Comparison of ENCODE assay signal across 9 cellular contexts in the genomic region with DNA sequence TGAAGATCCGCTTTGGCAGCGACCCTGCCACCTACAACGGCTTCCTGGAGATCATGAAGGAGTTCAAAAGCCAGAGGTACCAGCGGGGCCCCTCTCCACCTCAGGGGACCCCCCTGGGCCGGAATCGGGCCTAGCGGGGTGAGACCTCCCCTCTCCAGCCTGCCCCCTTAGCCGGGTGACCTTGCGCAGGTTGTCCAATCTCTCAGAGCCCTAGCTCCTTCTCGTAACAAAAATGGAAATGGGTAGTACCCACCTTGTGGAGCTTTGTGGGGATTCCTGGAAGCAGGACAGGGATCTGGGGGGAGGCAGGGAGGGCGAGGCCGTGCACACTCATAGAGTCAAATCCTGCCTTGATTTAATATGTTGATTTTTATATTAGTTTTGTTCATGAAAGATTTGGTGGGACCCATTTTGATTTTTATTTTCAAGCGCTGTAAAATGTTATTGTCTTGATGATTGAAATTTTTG. TPM values are rescaled to one million over a fixed set of nuclear protein-coding genes. Genes with fewer than 3 reads are reported as not detected.
DNase-seq lines count a peak whose midpoint lies in the region; ATAC-seq, FAIRE-seq and TF ChIP-seq lines count a peak whose summit lies in the region.
"Had no signal": no experiment of that assay in that cellular context is flagged by ENCODE, and none has a peak within 500 bp of the region (broad histone marks: within the 10 kb centered on the region; RNA-seq: fewer than 3 reads in every experiment).

No MANE protein-coding gene starts in this region.

- H2AFZ ChIP-seq in Loucy (ENCODE audit: low read length) = peak overlapping the region; percentile 44; the same call in 1 of the 2 replicates

- ATAC-seq in natural killer cell treated with Interleukin-12 subunit alpha and Interleukin-12 subunit beta and Interleukin-15 and Interleukin-18, amount 100 ng/mL, for 72 hours = peak in 1 of 2 donors; percentile 32
- ATAC-seq in HG02588 (IDR thresholded peaks at IDR 0.05; ENCODE audit: unreplicated experiment) (no peak), HG02970 (IDR thresholded peaks at IDR 0.05; ENCODE audit: low FRiP score, unreplicated experiment) (no peak)

- H3K9me2 ChIP-seq in Loucy (replicated peaks; ENCODE audit: low read depth, low read length) = no peaks in the 10 kb centered on the region

- CTCF ChIA-PET in BJ (lab: Yijun Ruan, JAX) = no interaction called here

- H3K4me1 Mint-ChIP-seq in natural killer cell treated with Interleukin-12 subunit alpha and Interleukin-12 subunit beta and Interleukin-15 and Interleukin-18, amount 100 ng/mL, for 72 hours (ENCODE audit: low read depth in 2 of 2) = peaks cover 24 to 26% of the 10 kb centered on the region in 2 donors

- H3K4me3 Mint-ChIP-seq in natural killer cell treated with Interleukin-12 subunit alpha and Interleukin-12 subunit beta and Interleukin-15 and Interleukin-18, amount 100 ng/mL, for 72 hours = peak overlapping the region; percentile 74

- H3K36me3 ChIP-seq in BJ (ENCODE audit: control insufficient read depth, insufficient read depth, low read length) (peaks cover 14% of the 10 kb centered on the region), Loucy (ENCODE audit: insufficient read depth, low read length) (peaks cover 7% of the 10 kb centered on the region; the same call in 1 of the 2 replicates)
- peaks cover 30% of the 10 kb centered on the region for H3K36me3 ChIP-seq in effector memory CD4-positive, alpha-beta T cell (ENCODE audit: control insufficient read depth, insufficient read depth, low read length)

- POLR2A ChIA-PET in BJ (lab: Charles Lee) = interaction anchor here (0.5 kb wide), 1 partner anchor 1029 kb away, joined by 4 read pairs; no protein-coding TSS in a partner anchor

- H3K27me3 Mint-ChIP-seq in natural killer cell treated with Interleukin-12 subunit alpha and Interleukin-12 subunit beta and Interleukin-15 and Interleukin-18, amount 100 ng/mL, for 72 hours = peaks cover 19 to 24% of the 10 kb centered on the region in 2 donors

- peak overlapping the region; percentile 35 to 56 for H3K27ac Mint-ChIP-seq in natural killer cell treated with Interleukin-12 subunit alpha and Interleukin-12 subunit beta and Interleukin-15 and Interleukin-18, amount 100 ng/mL, for 72 hours

- H3K9me3 ChIP-seq in Loucy (ENCODE audit: insufficient read depth, low read depth, low read length) = no peaks in the 10 kb centered on the region
- H3K9me3 ChIP-seq in effector memory CD4-positive, alpha-beta T cell (ENCODE audit: control insufficient read depth, low read length) = no peaks in the 10 kb centered on the region

- peak overlapping the region; percentile 97 for H3K4me3 ChIP-seq in BJ (ENCODE audit: low read depth, low read length)
- H3K4me3 ChIP-seq in Loucy (ENCODE audit: low read length, poor library complexity, severe bottlenecking) = peak overlapping the region; percentile 99
- peak overlapping the region; percentile 74 for H3K4me3 ChIP-seq in effector memory CD4-positive, alpha-beta T cell (ENCODE audit: insufficient read depth, low read depth, low read length, poor library complexity, severe bottlenecking)

- peak overlapping the region; percentile 97 for H3K4me2 ChIP-seq in Loucy (ENCODE audit: low read depth, low read length, poor library complexity, severe bottlenecking)

- H3K9ac ChIP-seq in Loucy (ENCODE audit: low read depth, low read length, poor library complexity, severe bottlenecking) = peak overlapping the region; percentile 94

- TF ChIP-seq CTCF in BJ (IDR thresholded peaks at IDR 0.05; ENCODE audit: insufficient read depth, low read depth, low read length) (no peak), Loucy (conservative IDR thresholded peaks at IDR 0.05; ENCODE audit: low read length) (no peak)

- no peaks in the 10 kb centered on the region for H3K27me3 ChIP-seq in BJ (ENCODE audit: control insufficient read depth, insufficient read depth, low read length)
- no peaks in the 10 kb centered on the region for H3K27me3 ChIP-seq in Loucy (ENCODE audit: insufficient read depth, low read length, poor library complexity, severe bottlenecking)
- H3K27me3 ChIP-seq in effector memory CD4-positive, alpha-beta T cell (replicated peaks; ENCODE audit: control insufficient read depth, insufficient read depth, low read length, poor library complexity, severe bottlenecking) = no peaks in the 10 kb centered on the region

- peaks cover 21% of the 10 kb centered on the region for H3K79me2 ChIP-seq in Loucy (ENCODE audit: insufficient read depth, low read length)

- peaks cover 9% of the 10 kb centered on the region for H3K36me3 Mint-ChIP-seq in natural killer cell treated with Interleukin-12 subunit alpha and Interleukin-12 subunit beta and Interleukin-15 and Interleukin-18, amount 100 ng/mL, for 72 hours

- DNase-seq in BJ (ENCODE audit: low read depth) (no peak), urothelium cell line (ENCODE audit: low spot score) (no peak), iPS-NIHi11 (ENCODE audit: low spot score) (no peak)
- no peak for DNase-seq in effector memory CD4-positive, alpha-beta T cell
- DNase-seq in natural killer cell treated with Interleukin-12 subunit alpha and Interleukin-12 subunit beta and Interleukin-15 and Interleukin-18, amount 100 ng/mL, for 72 hours (ENCODE audit: low spot score) = no peak

- no peak for FAIRE-seq in urothelium cell line (lab: Jason Lieb, UNC)
- FAIRE-seq: colon had no signal

- no peaks in the 10 kb centered on the region for H3F3A ChIP-seq in Loucy (ENCODE audit: low read depth)

- peaks cover 13% of the 10 kb centered on the region for H3K4me1 ChIP-seq in Loucy (ENCODE audit: insufficient read depth, low read length, poor library complexity, severe bottlenecking)
- peaks cover 9% of the 10 kb centered on the region for H3K4me1 ChIP-seq in effector memory CD4-positive, alpha-beta T cell (ENCODE audit: control insufficient read depth, insufficient read depth, low read length, poor library complexity, severe bottlenecking)

- H4K20me1 ChIP-seq in Loucy (ENCODE audit: insufficient read depth, low read length, poor library complexity, severe bottlenecking) = no peaks in the 10 kb centered on the region

- no peaks in the 10 kb centered on the region for H3K9me3 Mint-ChIP-seq in natural killer cell treated with Interleukin-12 subunit alpha and Interleukin-12 subunit beta and Interleukin-15 and Interleukin-18, amount 100 ng/mL, for 72 hours

- H3K27ac ChIP-seq in effector memory CD4-positive, alpha-beta T cell (ENCODE audit: insufficient read depth, low read length, poor library complexity, severe bottlenecking) = peak overlapping the region; percentile 62

RNA-seq across cellular contexts. Expression of a gene that starts 0.7 kb away (rescaled TPM):
- 19.8 and 25.5 TPM in 2 replicates for polyA plus RNA-seq in BJ (2011; rRNA removed)
- polyA minus RNA-seq in BJ (2011; rRNA and poly(A)+ RNA removed) = 17.3 and 21.5 TPM in 2 replicates
- total RNA-seq in natural killer cell treated with Interleukin-12 subunit alpha and Interleukin-12 subunit beta and Interleukin-15 and Interleukin-18, amount 100 ng/mL, for 72 hours = 10 to 100 TPM; 33.0 to 53.2 TPM

RNA-seq across cellular contexts. Expression of a gene that starts 58.9 kb away (rescaled TPM):
- 0.05 TPM in 1 of 2 replicates, not detected in the other for polyA plus RNA-seq in BJ (2011; rRNA removed)
- not detected in 2 replicates for polyA minus RNA-seq in BJ (2011; rRNA and poly(A)+ RNA removed)
- 1 to 10 TPM; 1.5 to 2.0 TPM for total RNA-seq in natural killer cell treated with Interleukin-12 subunit alpha and Interleukin-12 subunit beta and Interleukin-15 and Interleukin-18, amount 100 ng/mL, for 72 hours
